ENCODE assay signal across 27 cellular contexts in the genomic region with DNA sequence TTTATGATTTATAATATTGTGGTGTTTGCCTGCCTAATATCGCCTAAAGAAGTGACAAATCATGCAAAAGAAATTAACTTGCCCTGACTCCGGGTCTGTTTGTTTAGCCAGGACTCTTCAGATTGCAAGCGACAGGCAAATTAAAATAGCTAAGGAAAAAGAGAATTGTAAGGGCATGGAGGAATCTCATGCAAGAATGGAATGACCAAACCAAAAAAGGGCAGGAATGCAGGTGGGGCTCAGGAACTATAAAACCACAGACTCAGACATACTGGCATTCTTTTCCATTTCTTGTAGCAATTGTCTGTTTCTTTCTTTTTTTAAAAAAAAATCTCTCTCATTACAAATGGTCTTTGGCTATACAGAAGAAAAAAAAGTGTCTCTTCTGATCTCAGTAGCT.
"Had no signal": no experiment of that assay in that cellular context is flagged by ENCODE, and none has a peak within 500 bp of the region (broad histone marks: within the 10 kb centered on the region; RNA-seq: fewer than 3 reads in every experiment).

No MANE protein-coding gene starts in this region.

- H3K4me1 ChIP-seq: ascending aorta, SJSA1 had no signal

- H3K27ac ChIP-seq: ascending aorta, brain microvascular endothelial cell, RWPE1, SJSA1 had no signal

- DNase-seq: activated B cell treated with CpG ODN at 0.5 μM for 24 hours; activated CD4-positive, alpha-beta T cell treated with anti-CD3 and anti-CD28 coated beads for 1 hour; activated CD4-positive, alpha-beta T cell treated with anti-CD3 and anti-CD28 coated beads, Interleukin-2, amount 10 ng/mL, durations not matched to agents 24 days and 14 days; activated CD4-positive, alpha-beta T cell treated with anti-CD3 and anti-CD28 coated beads, Interleukin-2, amount 50 U/mL, for 48 hours; activated CD8-positive, alpha-beta memory T cell treated with anti-CD3 and anti-CD28 coated beads, Interleukin-2, amount 10 ng/mL, durations not matched to agents 7 days and 5 days; activated effector memory CD4-positive, alpha-beta T cell treated with Interleukin-2 at 50 U/mL for 16 hours; activated naive CD4-positive, alpha-beta T cell; activated T-cell treated with anti-CD3 and anti-CD28 coated beads, Interleukin-2, amount 50 U/mL, for 24 hours; amniotic stem cell; brain microvascular endothelial cell; cerebellar nuclear complex; NCI-H1092; NCI-H1417; NCI-H1694; NCI-H2029; NCI-H2107; NCI-H2171 treated with DMSO at 0.1 percent for 48 hours; NCI-H510A treated with DMSO at 0.1 percent for 48 hours; NCI-H69; NK-92 treated with Interleukin-12 subunit alpha and Interleukin-12 subunit beta, amount 100 ng/mL, for 24 hours; OCI-M1; SHP77; T-helper 17 cell; T-helper 9 cell had no signal

- H3K9me3 ChIP-seq: ascending aorta, SJSA1 had no signal

- H3K36me3 ChIP-seq: ascending aorta, brain microvascular endothelial cell, SJSA1 had no signal

- H3K27me3 ChIP-seq: ascending aorta, brain microvascular endothelial cell had no signal

- H3K4me3 ChIP-seq: ascending aorta, SJSA1 had no signal
